In the genomic region with DNA sequence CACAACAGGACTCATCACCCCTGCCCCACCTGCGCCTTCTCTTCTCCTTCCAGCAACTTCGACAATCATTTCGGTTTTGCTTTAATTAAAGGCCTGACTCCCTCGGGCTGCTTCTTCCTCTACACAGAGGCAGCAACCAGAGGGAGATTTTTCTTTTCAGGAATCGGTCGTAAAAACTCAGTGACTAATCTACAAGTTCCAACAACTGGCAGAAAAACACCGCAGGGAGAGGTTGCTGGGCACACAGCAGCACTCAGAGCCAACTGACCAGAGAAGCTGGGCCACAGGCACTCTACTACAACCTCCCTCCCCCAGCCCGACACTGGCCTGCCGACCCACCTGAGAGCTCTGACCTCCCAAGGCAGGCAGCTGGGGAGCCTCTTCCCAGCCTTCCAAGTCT, we compare ENCODE assay signal across 5 cellular contexts. TPM values are rescaled to one million over a fixed set of nuclear protein-coding genes. Genes with fewer than 3 reads are reported as not detected.
"Had no signal": no experiment of that assay in that cellular context is flagged by ENCODE, and none has a peak within 500 bp of the region (broad histone marks: within the 10 kb centered on the region; RNA-seq: fewer than 3 reads in every experiment).

No MANE protein-coding gene starts in this region.

RNA-seq across cellular contexts. Expression of a gene that starts 36.0 kb away (rescaled TPM):
- total RNA-seq: esophagus muscularis mucosa, esophagus squamous epithelium, glomerular endothelial cell had no signal
- polyA plus RNA-seq: heart left ventricle, heart right ventricle had no signal
